29 cellular contexts compared by ENCODE assay signal in the genomic region with DNA sequence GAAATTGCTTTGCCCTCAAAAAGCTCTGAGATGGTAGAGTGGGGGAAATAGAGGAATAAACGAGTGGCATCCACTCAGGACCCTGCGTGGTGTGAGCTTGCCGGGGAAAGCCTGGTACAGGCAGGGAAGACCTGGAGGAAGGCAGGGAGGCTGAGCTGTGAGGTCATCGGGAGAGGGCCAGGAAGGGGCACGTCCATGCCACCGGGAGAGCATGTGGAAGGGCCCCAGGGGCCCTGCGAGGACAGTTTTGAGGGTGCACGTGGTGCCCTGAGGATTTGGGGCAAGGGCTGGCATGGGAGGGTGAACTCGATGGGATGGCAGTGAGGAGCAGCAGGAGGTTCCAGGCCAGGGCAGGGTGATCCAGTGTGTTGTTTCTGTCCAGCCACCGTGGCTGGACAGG. TPM values are rescaled to one million over a fixed set of nuclear protein-coding genes. Genes with fewer than 3 reads are reported as not detected.
DNase-seq lines count a peak whose midpoint lies in the region; ATAC-seq and TF ChIP-seq lines count a peak whose summit lies in the region.
"Had no signal": no experiment of that assay in that cellular context is flagged by ENCODE, and none has a peak within 500 bp of the region (broad histone marks: within the 10 kb centered on the region; RNA-seq: fewer than 3 reads in every experiment).

No MANE protein-coding gene starts in this region.

- H3K27ac Mint-ChIP-seq in T-helper 1 cell treated with Interleukin-12 subunit alpha and Interleukin-12 subunit beta and Interleukin-4 antibody, amounts not matched to agents 30 μg/mL and 1 μg/mL, for 36 hours = peak overlapping the region; percentile 69
- peak overlapping the region; percentile 42 for H3K27ac Mint-ChIP-seq in CD4-positive, alpha-beta T cell
- peak overlapping the region in 4 of 5 experiments; percentile 67 to 99 (median 80) for H3K27ac Mint-ChIP-seq in brain
- peak overlapping the region in 5 of 9 donors; percentile 57 to 80 (median 67) for H3K27ac Mint-ChIP-seq in naive thymus-derived CD4-positive, alpha-beta T cell
- H3K27ac Mint-ChIP-seq: stimulated activated naive CD8-positive, alpha-beta T cell treated with anti-CD3 and anti-CD28 coated beads, Interleukin-15, Interleukin-2, amounts not matched to agents 100 ng/mL and 50 ng/mL, for 24 hours had no signal

- 76 to 83% methylated on average over 10 of the region's 10 CpGs for WGBS in thyroid gland, 2 donors

- CTCF ChIA-PET in CD4-positive, alpha-beta T cell (lab: Charles Lee) = no interaction called here
- CTCF ChIA-PET in naive thymus-derived CD4-positive, alpha-beta T cell (lab: Charles Lee) = no interaction called here

- H3K4me1 ChIP-seq in naive thymus-derived CD4-positive, alpha-beta T cell (ENCODE audit: control insufficient read depth in 2 of 2, insufficient read depth in 2 of 2, low read length in 2 of 2) = peaks cover 13 to 33% of the 10 kb centered on the region in 2 donors
- H3K4me1 ChIP-seq in thyroid gland = no peaks in the 10 kb centered on the region
- H3K4me1 ChIP-seq: esophagus muscularis mucosa, foreskin keratinocyte had no signal

- no peak for TF ChIP-seq CTCF in CD4-positive, alpha-beta T cell (IDR thresholded peaks at IDR 0.05)
- TF ChIP-seq CTCF in brain (conservative IDR thresholded peaks at IDR 0.05) = no peak
- TF ChIP-seq CTCF in thyroid gland (IDR thresholded peaks at IDR 0.05) = no peak

- no peak for DNase-seq in T-helper 1 cell
- DNase-seq in CD4-positive, alpha-beta T cell = no peak
- no peak for DNase-seq in naive thymus-derived CD4-positive, alpha-beta T cell
- no peak for DNase-seq in thyroid gland
- DNase-seq: activated CD4-positive, CD25-positive, alpha-beta regulatory T cell treated with anti-CD3 and anti-CD28 coated beads, Interleukin-2, amount 50 U/mL, for 72 hours; activated T-cell treated with anti-CD3 and anti-CD28 coated beads, Interleukin-2, amount 50 U/mL, for 1 hour; DMS153; foreskin keratinocyte; GOT3; IMR-90; left colon; NCI-H1092; NCI-H187 treated with DMSO at 0.1 percent for 48 hours; NCI-H2171 treated with DMSO at 0.1 percent for 48 hours; NCI-H510A treated with DMSO at 0.1 percent for 48 hours; NK-92 treated with Interleukin-12 subunit alpha and Interleukin-12 subunit beta, amount 100 ng/mL, for 24 hours; nucleus accumbens; PC-3; SIG-M5 had no signal

- POLR2A ChIA-PET in CD4-positive, alpha-beta T cell (lab: Charles Lee) = interaction anchor here (0.6 kb wide), 1 partner anchor 576 kb away, joined by 3 read pairs; no protein-coding TSS in a partner anchor
- POLR2A ChIA-PET in naive thymus-derived CD4-positive, alpha-beta T cell (lab: Charles Lee) = interaction anchor here (0.5 kb wide), 1 partner anchor 273 kb away, joined by 3 read pairs; no protein-coding TSS in a partner anchor

- ATAC-seq in CD4-positive, alpha-beta T cell (ENCODE audit: poor library complexity) = no peak
- ATAC-seq in naive thymus-derived CD4-positive, alpha-beta T cell = no peak
- ATAC-seq in GM18907 (IDR thresholded peaks at IDR 0.05; ENCODE audit: unreplicated experiment) (no peak), GM19328 (IDR thresholded peaks at IDR 0.05; ENCODE audit: unreplicated experiment) (no peak)
- ATAC-seq: foreskin keratinocyte, left colon, PC-3 had no signal

- no peaks in the 10 kb centered on the region for H3K27me3 ChIP-seq in CD4-positive, alpha-beta T cell (ENCODE audit: control insufficient read depth, insufficient read depth, low read length)
- H3K27me3 ChIP-seq in naive thymus-derived CD4-positive, alpha-beta T cell (ENCODE audit: control insufficient read depth in 2 of 2, insufficient read depth in 2 of 2, low read length in 2 of 2) = no peaks in the 10 kb centered on the region
- no peaks in the 10 kb centered on the region for H3K27me3 ChIP-seq in thyroid gland

- H3K4me1 Mint-ChIP-seq in T-helper 1 cell treated with Interleukin-12 subunit alpha and Interleukin-12 subunit beta and Interleukin-4 antibody, amounts not matched to agents 30 μg/mL and 1 μg/mL, for 36 hours (ENCODE audit: low read depth) = peaks cover 31% of the 10 kb centered on the region
- peaks cover 47% of the 10 kb centered on the region for H3K4me1 Mint-ChIP-seq in CD4-positive, alpha-beta T cell (ENCODE audit: low read depth)
- peaks cover 53% of the 10 kb centered on the region for H3K4me1 Mint-ChIP-seq in brain
- H3K4me1 Mint-ChIP-seq in naive thymus-derived CD4-positive, alpha-beta T cell = peaks cover 31 to 55% (median 45%) of the 10 kb centered on the region in 7 donors

- H3K36me3 ChIP-seq in naive thymus-derived CD4-positive, alpha-beta T cell (ENCODE audit: control insufficient read depth in 2 of 3, insufficient read depth in 3 of 3, low read length in 3 of 3) = no peaks in the 10 kb centered on the region
- no peaks in the 10 kb centered on the region for H3K36me3 ChIP-seq in thyroid gland
- H3K36me3 ChIP-seq: esophagus muscularis mucosa, tibial nerve had no signal

- H3K36me3 Mint-ChIP-seq in T-helper 1 cell treated with Interleukin-12 subunit alpha and Interleukin-12 subunit beta and Interleukin-4 antibody, amounts not matched to agents 30 μg/mL and 1 μg/mL, for 36 hours (ENCODE audit: low read depth) = peaks cover 7% of the 10 kb centered on the region
- no peaks in the 10 kb centered on the region for H3K36me3 Mint-ChIP-seq in CD4-positive, alpha-beta T cell (ENCODE audit: low read depth)
- H3K36me3 Mint-ChIP-seq in brain = no peaks in the 10 kb centered on the region
- peaks cover 0 to 12% (median 0%) of the 10 kb centered on the region in 5 donors for H3K36me3 Mint-ChIP-seq in naive thymus-derived CD4-positive, alpha-beta T cell

- no peaks in the 10 kb centered on the region for H3K9me3 ChIP-seq in CD4-positive, alpha-beta T cell (ENCODE audit: control insufficient read depth, low read length)
- no peaks in the 10 kb centered on the region for H3K9me3 ChIP-seq in naive thymus-derived CD4-positive, alpha-beta T cell (ENCODE audit: control insufficient read depth in 2 of 3, low read length in 3 of 3)
- no peaks in the 10 kb centered on the region for H3K9me3 ChIP-seq in thyroid gland

- no peak overlapping the region for H3K4me3 Mint-ChIP-seq in T-helper 1 cell treated with Interleukin-12 subunit alpha and Interleukin-12 subunit beta and Interleukin-4 antibody, amounts not matched to agents 30 μg/mL and 1 μg/mL, for 36 hours
- no peak overlapping the region for H3K4me3 Mint-ChIP-seq in CD4-positive, alpha-beta T cell
- peak overlapping the region in 1 of 5 experiments; percentile 28 for H3K4me3 Mint-ChIP-seq in brain
- peak overlapping the region in 4 of 10 donors; percentile 21 to 76 (median 66) for H3K4me3 Mint-ChIP-seq in naive thymus-derived CD4-positive, alpha-beta T cell
- H3K4me3 Mint-ChIP-seq: stimulated activated naive CD8-positive, alpha-beta T cell treated with anti-CD3 and anti-CD28 coated beads, Interleukin-15, Interleukin-2, amounts not matched to agents 100 ng/mL and 50 ng/mL, for 24 hours had no signal

- intact Hi-C loops in CD4-positive, alpha-beta T cell (cut with DNase I, micrococcal nuclease) = loop anchor here in 1 of 2 experiments (5.0 kb wide), 1 partner anchor 64 kb away; no protein-coding TSS in a partner anchor
- intact Hi-C loops in naive thymus-derived CD4-positive, alpha-beta T cell (cut with micrococcal nuclease) = no loop called here
- intact Hi-C loops in thyroid gland (cut with DNase I) = no loop called here

- H3K9me3 Mint-ChIP-seq in T-helper 1 cell treated with Interleukin-12 subunit alpha and Interleukin-12 subunit beta and Interleukin-4 antibody, amounts not matched to agents 30 μg/mL and 1 μg/mL, for 36 hours = peaks cover 12% of the 10 kb centered on the region
- no peaks in the 10 kb centered on the region for H3K9me3 Mint-ChIP-seq in CD4-positive, alpha-beta T cell
- peaks cover 3 to 20% (median 11%) of the 10 kb centered on the region in 5 experiments for H3K9me3 Mint-ChIP-seq in brain
- peaks cover 0 to 9% (median 0%) of the 10 kb centered on the region in 11 donors for H3K9me3 Mint-ChIP-seq in naive thymus-derived CD4-positive, alpha-beta T cell
- H3K9me3 Mint-ChIP-seq: stimulated activated naive CD8-positive, alpha-beta T cell treated with anti-CD3 and anti-CD28 coated beads, Interleukin-15, Interleukin-2, amounts not matched to agents 100 ng/mL and 50 ng/mL, for 24 hours had no signal

- H3K4me3 ChIP-seq in naive thymus-derived CD4-positive, alpha-beta T cell (ENCODE audit: low read length) = no peak overlapping the region
- no peak overlapping the region for H3K4me3 ChIP-seq in thyroid gland (replicated peaks in 1 of 3)
- H3K4me3 ChIP-seq: coronary artery, esophagus muscularis mucosa, tibial nerve had no signal

- TF ChIP-seq POLR2A in thyroid gland (IDR thresholded peaks at IDR 0.05) = no peak

- peaks cover 7% of the 10 kb centered on the region for H3K27me3 Mint-ChIP-seq in T-helper 1 cell treated with Interleukin-12 subunit alpha and Interleukin-12 subunit beta and Interleukin-4 antibody, amounts not matched to agents 30 μg/mL and 1 μg/mL, for 36 hours (ENCODE audit: low read depth)
- H3K27me3 Mint-ChIP-seq in CD4-positive, alpha-beta T cell = no peaks in the 10 kb centered on the region
- H3K27me3 Mint-ChIP-seq in brain = peaks cover 8% of the 10 kb centered on the region
- peaks cover 0 to 6% (median 4%) of the 10 kb centered on the region in 5 donors for H3K27me3 Mint-ChIP-seq in naive thymus-derived CD4-positive, alpha-beta T cell

- H3K27ac ChIP-seq in CD4-positive, alpha-beta T cell (ENCODE audit: low read depth, low read length) = no peak overlapping the region
- H3K27ac ChIP-seq in naive thymus-derived CD4-positive, alpha-beta T cell (ENCODE audit: low read depth, low read length) = no peak overlapping the region
- H3K27ac ChIP-seq in thyroid gland = no peak overlapping the region
- H3K27ac ChIP-seq: 22Rv1, coronary artery, esophagus muscularis mucosa, foreskin keratinocyte, tibial nerve had no signal

RNA-seq across cellular contexts. Expression of gene CBFA2T3, which starts 56.3 kb away (rescaled TPM):
- total RNA-seq in CD4-positive, alpha-beta T cell = 1 to 10 TPM in 1 of 2 experiments, under 1 TPM in 1; 0.80 to 1.6 TPM
- polyA plus RNA-seq in brain (ENCODE audit: insufficient read depth, low read depth, low replicate concordance) = 17.6 TPM
- total RNA-seq in naive thymus-derived CD4-positive, alpha-beta T cell = 10 to 100 TPM in 1 of 5 experiments, 1 to 10 TPM in 1, under 1 TPM in 2, not detected in 1; 0.14 to 25.2 (median 3.2) TPM
- under 1 TPM; 0.17 to 0.26 TPM for polyA plus RNA-seq in naive thymus-derived CD4-positive, alpha-beta T cell
- total RNA-seq in thyroid gland = 1 to 10 TPM; 1.3 to 3.8 (median 2.6) TPM
- total RNA-seq: IMR-90, PC-3, pulmonary artery endothelial cell had no signal
- polyA plus RNA-seq: IMR-90 had no signal
